In genomic region chr19:3176715-3177501, GRCh38 we compare ENCODE assay signal across 8 cellular contexts. TPM values are rescaled to one million over a fixed set of nuclear protein-coding genes. Genes with fewer than 3 reads are reported as not detected.
A peak's percentile ranks its signal among the peaks of the same experiment; 100 is the strongest.
DNase-seq lines count a peak whose midpoint lies in the region; ATAC-seq, FAIRE-seq and TF ChIP-seq lines count a peak whose summit lies in the region.

No MANE protein-coding gene starts in this region.

- no peaks in the 10 kb centered on the region for H3K79me2 ChIP-seq in astrocyte (ENCODE audit: insufficient read depth, low read length)

- H4K20me1 ChIP-seq in astrocyte (ENCODE audit: insufficient read depth, low read length) = no peaks in the 10 kb centered on the region

- peak overlapping the region; percentile 28 for H3K4me2 ChIP-seq in astrocyte (ENCODE audit: low read length)

- H3K4me1 ChIP-seq in astrocyte (ENCODE audit: insufficient read depth, low read length) = peaks cover 9% of the 10 kb centered on the region
- H3K4me1 ChIP-seq in neutrophil (ENCODE audit: control insufficient read depth in 1 of 2, insufficient read depth in 1 of 2, low read depth in 1 of 2, low read length in 1 of 2) = peaks cover 22 to 49% of the 10 kb centered on the region in 2 experiments
- peaks cover 21% of the 10 kb centered on the region for H3K4me1 ChIP-seq in vagina

- peak overlapping the region; percentile 8 for H2AFZ ChIP-seq in astrocyte (ENCODE audit: low read depth, low read length)

- TF ChIP-seq CTCF in GM12865 (IDR thresholded peaks at IDR 0.05; ENCODE audit: insufficient read depth, low read depth, low read length, missing control alignments) = no peak
- TF ChIP-seq CTCF in astrocyte (IDR thresholded peaks at IDR 0.05; ENCODE audit: insufficient read depth, low read depth, low read length) = no peak
- no peak for TF ChIP-seq CTCF in neutrophil (IDR thresholded peaks at IDR 0.05)
- no peak for TF ChIP-seq CTCF in endothelial cell (IDR thresholded peaks at IDR 0.05; ENCODE audit: unreplicated experiment)
- TF ChIP-seq CTCF in vagina (IDR thresholded peaks at IDR 0.05) = no peak

- H3K27ac Mint-ChIP-seq in T-cell = peak overlapping the region; percentile 97 to 100
- H3K27ac Mint-ChIP-seq in astrocyte (ENCODE audit: unreplicated experiment) = peak overlapping the region; percentile 53
- H3K27ac Mint-ChIP-seq in endothelial cell (ENCODE audit: unreplicated experiment) = no peak overlapping the region

- H3K4me1 Mint-ChIP-seq in T-cell (peaks cover 21 to 33% (median 23%) of the 10 kb centered on the region in 3 donors), astrocyte (ENCODE audit: low read depth, unreplicated experiment) (no peaks in the 10 kb centered on the region), endothelial cell (ENCODE audit: unreplicated experiment) (no peaks in the 10 kb centered on the region)

- no peaks in the 10 kb centered on the region for H3K9me3 ChIP-seq in astrocyte (ENCODE audit: insufficient read depth, low read depth, low read length)
- no peaks in the 10 kb centered on the region for H3K9me3 ChIP-seq in neutrophil
- H3K9me3 ChIP-seq in vagina = no peaks in the 10 kb centered on the region

- H3K36me3 ChIP-seq in astrocyte (ENCODE audit: insufficient read depth, low read length) (no peaks in the 10 kb centered on the region), neutrophil (peaks cover 15% of the 10 kb centered on the region), vagina (no peaks in the 10 kb centered on the region)

- H3K27me3 Mint-ChIP-seq in T-cell = no peaks in the 10 kb centered on the region
- H3K27me3 Mint-ChIP-seq in astrocyte (ENCODE audit: low read depth, unreplicated experiment) = peaks cover 1% of the 10 kb centered on the region
- peaks cover 3% of the 10 kb centered on the region for H3K27me3 Mint-ChIP-seq in endothelial cell (ENCODE audit: unreplicated experiment)

- peak overlapping the region; percentile 80 to 85 (median 83) for H3K4me3 Mint-ChIP-seq in T-cell
- H3K4me3 Mint-ChIP-seq in astrocyte (ENCODE audit: unreplicated experiment) = no peak overlapping the region
- no peak overlapping the region for H3K4me3 Mint-ChIP-seq in endothelial cell (ENCODE audit: unreplicated experiment)

- no peak for FAIRE-seq in astrocyte (lab: Jason Lieb, UNC)

- intact Hi-C loops in vagina (cut with DNase I) = no loop called here

- CTCF ChIA-PET in T-cell (lab: Charles Lee) = interaction anchor here in 1 of 2 donors (0.9 kb wide), 1 partner anchor 72 kb away, joined by 3 read pairs; no protein-coding TSS in a partner anchor

- TF ChIP-seq POLR2A in vagina (IDR thresholded peaks at IDR 0.05) = no peak

- peak; percentile 64 for DNase-seq in GM12865 (ENCODE audit: low read depth)
- peak; percentile 31 to 81 (median 56) for DNase-seq in T-cell
- peak; percentile 63 for DNase-seq in astrocyte (ENCODE audit: low read depth)
- DNase-seq in endothelial cell (ENCODE audit: low spot score) = no peak
- no peak for DNase-seq in hypothalamus (lab: John Stamatoyannopoulos, UW)
- DNase-seq in vagina (ENCODE audit: extremely low spot score in 2 of 2) = no peak

- H3K27me3 ChIP-seq in astrocyte (ENCODE audit: insufficient read depth, low read length) (no peaks in the 10 kb centered on the region), neutrophil (no peaks in the 10 kb centered on the region), vagina (no peaks in the 10 kb centered on the region)

- H3K9me3 Mint-ChIP-seq in T-cell = no peaks in the 10 kb centered on the region
- no peaks in the 10 kb centered on the region for H3K9me3 Mint-ChIP-seq in astrocyte (ENCODE audit: unreplicated experiment)
- H3K9me3 Mint-ChIP-seq in endothelial cell (ENCODE audit: unreplicated experiment) = no peaks in the 10 kb centered on the region

- H3K9ac ChIP-seq in astrocyte (ENCODE audit: low read length) = no peak overlapping the region

- H3K36me3 Mint-ChIP-seq in T-cell (peaks cover 20% of the 10 kb centered on the region), astrocyte (ENCODE audit: low read depth, unreplicated experiment) (no peaks in the 10 kb centered on the region), endothelial cell (ENCODE audit: low read depth, unreplicated experiment) (no peaks in the 10 kb centered on the region)

- POLR2A ChIA-PET in T-cell (lab: Charles Lee) = interaction anchor here (0.6 kb wide), 2 partner anchors 46 to 228 kb away, joined by 6 read pairs; no protein-coding TSS in a partner anchor

- peak; percentile 48 to 69 (median 68) for ATAC-seq in T-cell (replicated peaks in 1 of 4)
- no peak for ATAC-seq in GM19455 (IDR thresholded peaks at IDR 0.05; ENCODE audit: unreplicated experiment)

- H3K27ac ChIP-seq in astrocyte (ENCODE audit: low read depth, low read length) (peak overlapping the region; percentile 25), neutrophil (peak overlapping the region; percentile 92), vagina (no peak overlapping the region)

- peak overlapping the region; percentile 48 for H3K4me3 ChIP-seq in GM12865 (ENCODE audit: low read depth, low read length)
- no peak overlapping the region for H3K4me3 ChIP-seq in astrocyte (ENCODE audit: insufficient read depth, low read depth, low read length)
- peak overlapping the region; percentile 63 to 65 for H3K4me3 ChIP-seq in neutrophil (ENCODE audit: low read depth in 1 of 2, low read length in 1 of 2)
- H3K4me3 ChIP-seq in vagina = no peak overlapping the region

RNA-seq across cellular contexts. Expression of gene S1PR4, which starts 1.7 kb away (rescaled TPM):
- 100 to 1,000 TPM in 3 of 5 donors, 10 to 100 TPM in 2; 77.0 to 345 (median 324) TPM for total RNA-seq in T-cell
- total RNA-seq in astrocyte = not detected in 2 replicates
- total RNA-seq in endothelial cell (ENCODE audit: unreplicated experiment) = not detected
- not detected for total RNA-seq in vagina

RNA-seq across cellular contexts. Expression of gene NCLN, which starts 8.8 kb away (rescaled TPM):
- 10 to 100 TPM; 47.2 to 69.5 (median 61.0) TPM for total RNA-seq in T-cell
- 95.8 and 97.3 TPM in 2 replicates for total RNA-seq in astrocyte
- 63.0 TPM for total RNA-seq in endothelial cell (ENCODE audit: unreplicated experiment)
- 34.9 TPM for total RNA-seq in vagina

RNA-seq across cellular contexts. Expression of gene GNA15, which starts 41.1 kb away (rescaled TPM):
- 10 to 100 TPM in 1 of 5 donors, 1 to 10 TPM in 4; 1.8 to 13.2 (median 2.8) TPM for total RNA-seq in T-cell
- total RNA-seq in astrocyte = not detected in 2 replicates
- total RNA-seq in endothelial cell (ENCODE audit: unreplicated experiment) = not detected
- 28.2 TPM for total RNA-seq in vagina

RNA-seq across cellular contexts. Expression of gene CELF5, which starts 47.6 kb away (rescaled TPM):
- total RNA-seq in T-cell (1 to 10 TPM in 1 of 5 donors, under 1 TPM in 3, not detected in 1; 0.23 to 1.9 (median 0.39) TPM), astrocyte (1.2 and 1.4 TPM in 2 replicates), endothelial cell (ENCODE audit: unreplicated experiment) (0.38 TPM), vagina (not detected)

Comparison
In these comparisons a context has a peak if more than half of its experiments do, and no peak if none do; other contexts are left out.
1. DNase-seq: peak in GM12865 (single experiment), T-cell (34 of 34) and astrocyte (single experiment); none in endothelial cell (single experiment), hypothalamus (0 of 51) and vagina (0 of 2).
2. H3K4me3 ChIP-seq: peak in GM12865 (single experiment) and neutrophil (2 of 2); none in astrocyte (single experiment) and vagina (0 of 2).
3. H3K4me3 Mint-ChIP-seq: peak in T-cell (3 of 3); none in astrocyte (single experiment) and endothelial cell (single experiment).
4. RNA of gene S1PR4, which starts 1.7 kb away (total RNA-seq): 77.0 to 345 TPM in T-cell; not detected in vagina (single experiment), not detected in astrocyte and not detected in endothelial cell (single experiment); every median in the first group is over 10 times any median in the second.